Comparison of ENCODE assay signal across 26 cellular contexts in genomic region chr21:14070049-14070893, GRCh38.
DNase-seq lines count a peak whose midpoint lies in the region; ATAC-seq and TF ChIP-seq lines count a peak whose summit lies in the region.
"Had no signal": no experiment of that assay in that cellular context is flagged by ENCODE, and none has a peak within 500 bp of the region (broad histone marks: within the 10 kb centered on the region; RNA-seq: fewer than 3 reads in every experiment).

No MANE protein-coding gene starts in this region.

- no peaks in the 10 kb centered on the region for H3K79me2 ChIP-seq in neural progenitor cell (ENCODE audit: low read depth)

- H3K27me3 ChIP-seq in BE2C (no peaks in the 10 kb centered on the region), gastroesophageal sphincter (no peaks in the 10 kb centered on the region), neural progenitor cell (no peaks in the 10 kb centered on the region)
- H3K27me3 ChIP-seq: adrenal gland, right lobe of liver, testis, vagina had no signal

- no peaks in the 10 kb centered on the region for H3F3A ChIP-seq in neural progenitor cell (ENCODE audit: low read depth)

- peak overlapping the region; percentile 22; the same call in 1 of the 2 replicates for H3K4me3 ChIP-seq in BE2C (ENCODE audit: low read depth, low read length)
- H3K4me3 ChIP-seq in gastroesophageal sphincter, result no peak overlapping the region
- H3K4me3 ChIP-seq in neural progenitor cell, result no peak overlapping the region
- H3K4me3 ChIP-seq: adrenal gland, GM23248, K562, right lobe of liver, testis, vagina had no signal

- H2AFZ ChIP-seq in neural progenitor cell (replicated peaks), result no peak overlapping the region
- H2AFZ ChIP-seq: GM23248 had no signal

- WGBS in gastroesophageal sphincter (ENCODE audit: low coverage in 1 of 2), 2 donors, result 96% methylated on average over 5 of the region's 46 CpGs; no CpG with 5 or more reads in 1 of the 2 donors

- H3K36me3 Mint-ChIP-seq in neural progenitor cell, result peaks cover 7% of the 10 kb centered on the region
- H3K36me3 Mint-ChIP-seq: CD4-positive, CD25-positive, alpha-beta regulatory T cell; memory B cell had no signal

- H4K20me1 ChIP-seq in neural progenitor cell (ENCODE audit: low read depth), result no peaks in the 10 kb centered on the region

- peaks cover 7% of the 10 kb centered on the region for H3K27me3 Mint-ChIP-seq in neural progenitor cell (ENCODE audit: insufficient read depth, low read depth)
- H3K27me3 Mint-ChIP-seq: brain; CD4-positive, CD25-positive, alpha-beta regulatory T cell; memory B cell had no signal

- peak; percentile 81 for DNase-seq in BE2C
- DNase-seq in HT-29 (ENCODE audit: low spot score), result peak; percentile 12
- DNase-seq in neural progenitor cell (ENCODE audit: low spot score), result no peak
- no peak for DNase-seq in germinal center (ENCODE audit: low spot score)
- DNase-seq in DMS53 treated with DMSO at 0.1 percent for 48 hours (lab: John Stamatoyannopoulos, UW; ENCODE audit: unreplicated experiment), result no peak
- DNase-seq: activated CD4-positive, alpha-beta T cell treated with anti-CD3 and anti-CD28 coated beads for 4 hours; activated naive CD4-positive, alpha-beta T cell; activated T-cell treated with anti-CD3 and anti-CD28 coated beads, Interleukin-2, amount 50 U/mL, for 48 hours; CD4-positive, CD25-positive, alpha-beta regulatory T cell; GM23248; NCI-H1105 treated with DMSO at 0.1 percent for 48 hours; NCI-H2081; NCI-H345; stimulated activated CD4-positive, alpha-beta T cell treated with anti-CD3 and anti-CD28 coated beads, Interleukin-12 subunit alpha, Interleukin-12 subunit beta, amount 100 ng/mL, for 4 hours; stimulated activated CD4-positive, alpha-beta T cell treated with anti-CD3 and anti-CD28 coated beads, Interleukin-4, amount 100 ng/mL, for 1 hour; testis had no signal

- TF ChIP-seq CTCF in BE2C (IDR thresholded peaks at IDR 0.05; ENCODE audit: low read depth, low read length) (peak; percentile 32), gastroesophageal sphincter (IDR thresholded peaks at IDR 0.05) (no peak), neural progenitor cell (IDR thresholded peaks at IDR 0.05) (no peak)

- no peak overlapping the region for H3K9ac ChIP-seq in neural progenitor cell
- H3K9ac ChIP-seq: GM23248 had no signal

- no peak overlapping the region for H3K4me2 ChIP-seq in neural progenitor cell

- H3K27ac ChIP-seq in gastroesophageal sphincter (no peak overlapping the region), neural progenitor cell (no peak overlapping the region)
- H3K27ac ChIP-seq: adrenal gland, GM23248, right lobe of liver, testis, vagina had no signal

- peaks cover 36% of the 10 kb centered on the region for H3K9me3 Mint-ChIP-seq in neural progenitor cell
- H3K9me3 Mint-ChIP-seq: memory B cell, neural crest cell had no signal

- no peaks in the 10 kb centered on the region for H3K4me1 ChIP-seq in BE2C
- no peaks in the 10 kb centered on the region for H3K4me1 ChIP-seq in gastroesophageal sphincter
- H3K4me1 ChIP-seq in neural progenitor cell, result no peaks in the 10 kb centered on the region
- H3K4me1 ChIP-seq: adrenal gland, right lobe of liver, testis, vagina had no signal

- no peak for TF ChIP-seq POLR2A in gastroesophageal sphincter (IDR thresholded peaks at IDR 0.05)

- peak overlapping the region; percentile 55 for H3K4me3 Mint-ChIP-seq in neural progenitor cell
- H3K4me3 Mint-ChIP-seq: brain; CD4-positive, CD25-positive, alpha-beta regulatory T cell; memory B cell; neural crest cell had no signal

- H3K36me3 ChIP-seq in BE2C (no peaks in the 10 kb centered on the region), gastroesophageal sphincter (peaks cover 0 to 18% of the 10 kb centered on the region in 2 donors), neural progenitor cell (no peaks in the 10 kb centered on the region)
- H3K36me3 ChIP-seq: adrenal gland, right lobe of liver, vagina had no signal

- ATAC-seq in gastroesophageal sphincter (peak; percentile 13), HG03442 (IDR thresholded peaks at IDR 0.05; ENCODE audit: unreplicated experiment) (no peak), GM21717 (IDR thresholded peaks at IDR 0.05; ENCODE audit: unreplicated experiment) (no peak)
- ATAC-seq: K562 had no signal

- no peak overlapping the region for H3K27ac Mint-ChIP-seq in neural progenitor cell
- H3K27ac Mint-ChIP-seq: brain, memory B cell had no signal

- H3K4me1 Mint-ChIP-seq in neural progenitor cell, result no peaks in the 10 kb centered on the region
- H3K4me1 Mint-ChIP-seq: brain; CD4-positive, CD25-positive, alpha-beta regulatory T cell; memory B cell; neural crest cell had no signal

- TF ChIP-seq EP300 in gastroesophageal sphincter (IDR thresholded peaks at IDR 0.05), result no peak

- H3K9me3 ChIP-seq in BE2C (no peaks in the 10 kb centered on the region), gastroesophageal sphincter (no peaks in the 10 kb centered on the region), neural progenitor cell (ENCODE audit: low read depth) (no peaks in the 10 kb centered on the region)
- H3K9me3 ChIP-seq: adrenal gland, right lobe of liver, testis, vagina had no signal

Comparison
In these comparisons a context has a peak if more than half of its experiments do, and no peak if none do; other contexts are left out.
1. DNase-seq: peak in BE2C (single experiment) and HT-29 (single experiment); none in neural progenitor cell (single experiment), germinal center (single experiment) and DMS53 treated with DMSO at 0.1 percent for 48 hours (single experiment).